27 cellular contexts compared by ENCODE assay signal in genomic region chr5:112195924-112196323, GRCh38.
"Had no signal": no experiment of that assay in that cellular context is flagged by ENCODE, and none has a peak within 500 bp of the region (broad histone marks: within the 10 kb centered on the region; RNA-seq: fewer than 3 reads in every experiment).

No MANE protein-coding gene starts in this region.

- DNase-seq: colonic mucosa; cortex of kidney; dermis blood vessel endothelial cell; dorsolateral prefrontal cortex; effector CD4-positive, alpha-beta T cell; effector CD8-positive, alpha-beta T cell; effector memory CD4-positive, alpha-beta T cell; effector memory CD8-positive, alpha-beta T cell; endodermal cell; esophagus squamous epithelium; foreskin fibroblast; foreskin keratinocyte; foreskin melanocyte; gastrocnemius medialis; glutamatergic neuron; head of caudate nucleus; heart left ventricle; heart right ventricle had no signal

- H3K36me3 ChIP-seq: colonic mucosa, gastrocnemius medialis had no signal

- H3K27me3 ChIP-seq: colonic mucosa, dorsolateral prefrontal cortex, esophagus muscularis mucosa, esophagus squamous epithelium, foreskin keratinocyte, gastrocnemius medialis, gastroesophageal sphincter, heart left ventricle, heart right ventricle had no signal

- ATAC-seq: effector memory CD8-positive, alpha-beta T cell; esophagus mucosa; foreskin keratinocyte; gastrocnemius medialis; gastroesophageal sphincter; heart left ventricle; heart right ventricle had no signal

- H3K9me3 ChIP-seq: colonic mucosa, esophagus muscularis mucosa, esophagus squamous epithelium, gastrocnemius medialis, gastroesophageal sphincter, heart left ventricle, heart right ventricle had no signal

- FAIRE-seq: colon, endometrium, endothelial cell of umbilical vein, frontal cortex had no signal

- H3K27ac ChIP-seq: colonic mucosa, coronary artery, dorsolateral prefrontal cortex, epithelial cell of prostate, esophagus muscularis mucosa, esophagus squamous epithelium, foreskin keratinocyte, gastrocnemius medialis, gastroesophageal sphincter, heart left ventricle, heart right ventricle had no signal

- H3K4me1 ChIP-seq: colonic mucosa, esophagus muscularis mucosa, esophagus squamous epithelium, foreskin keratinocyte, gastrocnemius medialis, gastroesophageal sphincter had no signal

- H3K4me3 ChIP-seq: colonic mucosa, coronary artery, dorsolateral prefrontal cortex, esophagus muscularis mucosa, esophagus squamous epithelium, gastrocnemius medialis, gastroesophageal sphincter, heart left ventricle, heart right ventricle had no signal
